In genomic region chr7:106369349-106369748, GRCh38 we compare ENCODE assay signal across 14 cellular contexts.
DNase-seq lines count a peak whose midpoint lies in the region; ATAC-seq and TF ChIP-seq lines count a peak whose summit lies in the region.
"Had no signal": no experiment of that assay in that cellular context is flagged by ENCODE, and none has a peak within 500 bp of the region (broad histone marks: within the 10 kb centered on the region; RNA-seq: fewer than 3 reads in every experiment).

No MANE protein-coding gene starts in this region.

- peaks cover 2% of the 10 kb centered on the region for H3K27me3 ChIP-seq in osteoblast (ENCODE audit: insufficient read depth, low read length)
- H3K27me3 ChIP-seq in testis = no peaks in the 10 kb centered on the region
- H3K27me3 ChIP-seq: spleen had no signal

- peak; percentile 33 for ATAC-seq in activated CD4-positive, alpha-beta T cell treated with anti-CD3 and anti-CD28 coated beads for 36 hours
- no peak for ATAC-seq in GM19324 (IDR thresholded peaks at IDR 0.05; ENCODE audit: low FRiP score, unreplicated experiment)
- ATAC-seq: naive thymus-derived CD4-positive, alpha-beta T cell had no signal

- H3K36me3 ChIP-seq in osteoblast (ENCODE audit: insufficient read depth, low read length) (no peaks in the 10 kb centered on the region), testis (ENCODE audit: low read depth, missing control alignments) (no peaks in the 10 kb centered on the region)
- H3K36me3 ChIP-seq: spleen had no signal

- CTCF ChIA-PET in activated CD4-positive, alpha-beta T cell treated with anti-CD3 and anti-CD28 coated beads for 36 hours (lab: Charles Lee) = interaction anchor here (0.7 to 1.0 kb wide), 3 partner anchors 35 to 290 kb away, joined by 3 to 4 read pairs (median 3); no protein-coding TSS in a partner anchor

- H3K9me3 Mint-ChIP-seq in activated CD4-positive, alpha-beta T cell treated with anti-CD3 and anti-CD28 coated beads for 36 hours (ENCODE audit: low read depth) = no peaks in the 10 kb centered on the region
- H3K9me3 Mint-ChIP-seq: naive thymus-derived CD4-positive, alpha-beta T cell had no signal

- no peak overlapping the region for H3K4me3 Mint-ChIP-seq in activated CD4-positive, alpha-beta T cell treated with anti-CD3 and anti-CD28 coated beads for 36 hours
- H3K4me3 Mint-ChIP-seq: activated naive CD8-positive, alpha-beta T cell; B cell; naive thymus-derived CD4-positive, alpha-beta T cell had no signal

- intact Hi-C loops in activated CD4-positive, alpha-beta T cell treated with anti-CD3 and anti-CD28 coated beads for 36 hours (cut with DNase I, micrococcal nuclease) = loop anchor here (5.0 kb wide), 3 partner anchors 38 to 192 kb away; no protein-coding TSS in a partner anchor
- intact Hi-C loops in testis (cut with DNase I; ENCODE audit: low total_unique reads) = no loop called here

- H3K4me2 ChIP-seq in osteoblast (ENCODE audit: insufficient read depth, low read length) = no peak overlapping the region

- H3K9me3 ChIP-seq in osteoblast (ENCODE audit: low read depth, low read length) (no peaks in the 10 kb centered on the region), testis (no peaks in the 10 kb centered on the region)
- H3K9me3 ChIP-seq: spleen had no signal

- peaks cover under 1% of the 10 kb centered on the region for H3K27me3 Mint-ChIP-seq in activated CD4-positive, alpha-beta T cell treated with anti-CD3 and anti-CD28 coated beads for 36 hours
- H3K27me3 Mint-ChIP-seq: activated naive CD8-positive, alpha-beta T cell; naive thymus-derived CD4-positive, alpha-beta T cell had no signal

- WGBS in testis, 2 donors = 88% methylated on average over 3 of the region's 3 CpGs

- peaks cover 3% of the 10 kb centered on the region for H3K4me1 ChIP-seq in osteoblast (ENCODE audit: insufficient read depth, low read length)
- H3K4me1 ChIP-seq in testis = no peaks in the 10 kb centered on the region

- no peak overlapping the region for H3K27ac ChIP-seq in osteoblast (ENCODE audit: low read depth, low read length)
- no peak overlapping the region for H3K27ac ChIP-seq in testis

- H3K4me1 Mint-ChIP-seq in activated CD4-positive, alpha-beta T cell treated with anti-CD3 and anti-CD28 coated beads for 36 hours = peaks cover 36% of the 10 kb centered on the region
- H3K4me1 Mint-ChIP-seq: B cell had no signal

- peak; percentile 30 for DNase-seq in activated CD4-positive, alpha-beta T cell treated with anti-CD3 and anti-CD28 coated beads for 36 hours
- DNase-seq in activated CD4-positive, alpha-beta T cell treated with anti-CD3 and anti-CD28 coated beads for 1 hour = no peak
- DNase-seq in NCI-H226 = peak; percentile 48
- peak; percentile 80 for DNase-seq in epithelial cell of esophagus (ENCODE audit: low read depth)
- DNase-seq in osteoblast (ENCODE audit: insufficient read length, low spot score, missing footprints) = peak; percentile 82
- no peak for DNase-seq in NCI-H524 (lab: John Stamatoyannopoulos, UW)
- DNase-seq in testis = no peak
- DNase-seq: naive thymus-derived CD4-positive, alpha-beta T cell; NCI-H526 treated with DMSO at 0.1 percent for 48 hours; spleen; SW 1271 had no signal

- no peak overlapping the region for H3K27ac Mint-ChIP-seq in activated CD4-positive, alpha-beta T cell treated with anti-CD3 and anti-CD28 coated beads for 36 hours
- H3K27ac Mint-ChIP-seq: activated naive CD8-positive, alpha-beta T cell; B cell; naive thymus-derived CD4-positive, alpha-beta T cell had no signal

- H4K20me1 ChIP-seq in osteoblast (ENCODE audit: insufficient read depth, low read length) = no peaks in the 10 kb centered on the region

- POLR2A ChIA-PET in activated CD4-positive, alpha-beta T cell treated with anti-CD3 and anti-CD28 coated beads for 36 hours (lab: Charles Lee) = no interaction called here

- no peak overlapping the region for H2AFZ ChIP-seq in osteoblast (ENCODE audit: low read length)

- H3K4me3 ChIP-seq in epithelial cell of esophagus (ENCODE audit: low read length) = no peak overlapping the region
- H3K4me3 ChIP-seq in osteoblast (ENCODE audit: insufficient read depth, low read length) = no peak overlapping the region
- H3K4me3 ChIP-seq in testis = no peak overlapping the region

- TF ChIP-seq POLR2A in testis (IDR thresholded peaks at IDR 0.05) = no peak

- no peaks in the 10 kb centered on the region for H3K79me2 ChIP-seq in osteoblast (ENCODE audit: insufficient read depth, low read length)

- H3K36me3 Mint-ChIP-seq in activated CD4-positive, alpha-beta T cell treated with anti-CD3 and anti-CD28 coated beads for 36 hours (ENCODE audit: low read depth) = no peaks in the 10 kb centered on the region
- H3K36me3 Mint-ChIP-seq: activated naive CD8-positive, alpha-beta T cell; naive thymus-derived CD4-positive, alpha-beta T cell had no signal

- TF ChIP-seq CTCF in epithelial cell of esophagus (IDR thresholded peaks at IDR 0.05; ENCODE audit: insufficient read depth, low read depth, low read length, missing control alignments) = no peak
- no peak for TF ChIP-seq CTCF in osteoblast (IDR thresholded peaks at IDR 0.05; ENCODE audit: extremely low read depth, low read depth, low read length)
- TF ChIP-seq CTCF in testis (IDR thresholded peaks at IDR 0.05) = no peak

Comparison
In these comparisons a context has a peak if more than half of its experiments do, and no peak if none do; other contexts are left out.
1. DNase-seq: peak in activated CD4-positive, alpha-beta T cell treated with anti-CD3 and anti-CD28 coated beads for 36 hours (single experiment), NCI-H226 (single experiment), epithelial cell of esophagus (single experiment) and osteoblast (single experiment); none in activated CD4-positive, alpha-beta T cell treated with anti-CD3 and anti-CD28 coated beads for 1 hour (single experiment), NCI-H524 (0 of 2) and testis (single experiment).